ENCODE assay signal across 32 cellular contexts in genomic region chr22:32380991-32381390, GRCh38. TPM values are rescaled to one million over a fixed set of nuclear protein-coding genes. Genes with fewer than 3 reads are reported as not detected.
A peak's percentile ranks its signal among the peaks of the same experiment; 100 is the strongest.
DNase-seq lines count a peak whose midpoint lies in the region; ATAC-seq, FAIRE-seq and TF ChIP-seq lines count a peak whose summit lies in the region.
"Had no signal": no experiment of that assay in that cellular context is flagged by ENCODE, and none has a peak within 500 bp of the region (broad histone marks: within the 10 kb centered on the region; RNA-seq: fewer than 3 reads in every experiment).

No MANE protein-coding gene starts in this region.

- H3K79me2 ChIP-seq in HepG2 (ENCODE audit: insufficient read depth, low read length), result no peaks in the 10 kb centered on the region

- no peaks in the 10 kb centered on the region for H4K20me1 ChIP-seq in HepG2 (ENCODE audit: insufficient read depth, low read length)
- H4K20me1 ChIP-seq: BLaER1 had no signal

- H3K4me1 ChIP-seq in HEK293 (ENCODE audit: control insufficient read depth, insufficient read depth, low read length), result no peaks in the 10 kb centered on the region; the same call in 1 of the 2 replicates
- no peaks in the 10 kb centered on the region for H3K4me1 ChIP-seq in HepG2 (ENCODE audit: insufficient read depth, low read length)
- H3K4me1 ChIP-seq: BLaER1, body of pancreas, heart left ventricle, lower lobe of right lung, pancreas, tibial nerve had no signal

- peaks cover 7 to 50% of the 10 kb centered on the region in 2 donors for H3K36me3 Mint-ChIP-seq in stimulated activated naive B cell treated with anti-CD40 and anti-IgM and Interleukin-4, amounts not matched to agents 10 μg/mL and 1 μg/mL and 100 μg/mL, for 72 hours

- no peaks in the 10 kb centered on the region; a peak in 1 of 5 replicates for H3K27me3 ChIP-seq in HepG2 (ENCODE audit: control insufficient read depth in 1 of 2, insufficient read depth in 2 of 2, low read length in 2 of 2)
- H3K27me3 ChIP-seq: BLaER1, body of pancreas, heart left ventricle, pancreas, tibial nerve had no signal

- CTCF ChIA-PET in HEK293 (lab: Yijun Ruan, JAX) (interaction anchor here (0.6 kb wide), 1 partner anchor 780 kb away, joined by 3 read pairs; no protein-coding TSS in a partner anchor), HepG2 (lab: Yijun Ruan, JAX; ENCODE audit: low intra/inter-chr PET ratio, low total read pairs) (no interaction called here)

- peak; percentile 2 for DNase-seq in NCI-H748 (lab: John Stamatoyannopoulos, UW; ENCODE audit: unreplicated experiment)
- no peak for DNase-seq in NCI-H748 treated with DMSO at 0.1 percent for 48 hours (lab: John Stamatoyannopoulos, UW)
- DNase-seq in SHP77 treated with DMSO at 0.1 percent for 48 hours (lab: John Stamatoyannopoulos, UW), result peak; percentile 3
- no peak for DNase-seq in HepG2 (ENCODE audit: low spot score)
- DNase-seq in stimulated activated naive B cell treated with anti-CD40 and anti-IgM and Interleukin-4, amounts not matched to agents 10 μg/mL and 1 μg/mL and 100 μg/mL, for 72 hours, result no peak
- DNase-seq in pons (ENCODE audit: low spot score), result no peak
- DNase-seq: activated CD4-positive, alpha-beta T cell treated with anti-CD3 and anti-CD28 coated beads, Interleukin-2, amount 10 ng/mL, durations not matched to agents 24 days and 14 days; activated naive CD8-positive, alpha-beta T cell treated with anti-CD3 and anti-CD28 coated beads, Interleukin-2, amount 50 U/mL, for 24 hours; activated T-cell treated with anti-CD3 and anti-CD28 coated beads, Interleukin-2, amount 50 U/mL, for 4 hours; body of pancreas; DMS79 treated with DMSO at 0.1 percent for 48 hours; erythroblast; H9; heart left ventricle; KG1; lower lobe of right lung; MM.1S; NCI-H1694; nephron progenitor cell; pancreas; SIG-M5; small intestine had no signal

- TF ChIP-seq POLR2A in HepG2 (IDR thresholded peaks at IDR 0.05; ENCODE audit: insufficient read depth in 1 of 2, low read depth in 2 of 2, low read length in 2 of 2), result no peak

- no peak overlapping the region for H3K4me3 Mint-ChIP-seq in stimulated activated naive B cell treated with anti-CD40 and anti-IgM and Interleukin-4, amounts not matched to agents 10 μg/mL and 1 μg/mL and 100 μg/mL, for 72 hours
- H3K4me3 Mint-ChIP-seq: activated CD4-positive, alpha-beta T cell treated with anti-CD3 and anti-CD28 coated beads, Interleukin-2, amount 10 ng/mL, durations not matched to agents 24 days and 14 days; activated naive CD8-positive, alpha-beta T cell treated with anti-CD3 and anti-CD28 coated beads, Interleukin-2, amount 50 U/mL, for 24 hours; activated T-cell treated with anti-CD3 and anti-CD28 coated beads, Interleukin-2, amount 50 U/mL, for 4 hours; H9; nephron progenitor cell had no signal

- H3K4me3 ChIP-seq in HEK293 (ENCODE audit: low read depth, low read length) (no peak overlapping the region), HepG2 (replicated peaks in 1 of 3; ENCODE audit: insufficient read depth in 1 of 3, low read depth in 2 of 3, low read length in 3 of 3) (no peak overlapping the region)
- H3K4me3 ChIP-seq: BLaER1, body of pancreas, heart left ventricle, lower lobe of right lung, pancreas, tibial nerve had no signal

- FAIRE-seq in HepG2 (lab: Jason Lieb, UNC), result no peak
- FAIRE-seq: pancreas, small intestine had no signal

- H3K9me3 ChIP-seq in HEK293 (ENCODE audit: control insufficient read depth, insufficient read depth, low read depth, low read length), result no peaks in the 10 kb centered on the region
- H3K9me3 ChIP-seq in HepG2 (ENCODE audit: low read length), result no peaks in the 10 kb centered on the region
- H3K9me3 ChIP-seq: BLaER1, body of pancreas, heart left ventricle, lower lobe of right lung, pancreas, tibial nerve had no signal

- H3K27ac ChIP-seq in HEK293 (ENCODE audit: extremely low read depth, low read depth, low read length), result no peak overlapping the region
- no peak overlapping the region for H3K27ac ChIP-seq in HepG2 (ENCODE audit: extremely low read length, insufficient read depth, low read length)
- H3K27ac ChIP-seq: BLaER1, body of pancreas, heart left ventricle, lower lobe of right lung, pancreas, tibial nerve had no signal

- TF ChIP-seq CTCF in HEK293 (tag by site-specific recombination; IDR thresholded peaks at IDR 0.05) (no peak), HepG2 (CRISPR knock-in tag; IDR thresholded peaks at IDR 0.05) (no peak)

- ATAC-seq in HepG2, result no peak
- ATAC-seq in stimulated activated naive B cell treated with anti-CD40 and anti-IgM and Interleukin-4, amounts not matched to agents 10 μg/mL and 1 μg/mL and 100 μg/mL, for 72 hours (replicated peaks), result no peak
- ATAC-seq: activated naive CD8-positive, alpha-beta T cell treated with anti-CD3 and anti-CD28 coated beads, Interleukin-2, amount 50 U/mL, for 24 hours; activated T-cell treated with anti-CD3 and anti-CD28 coated beads, Interleukin-2, amount 50 U/mL, for 4 hours; body of pancreas; heart left ventricle; lower lobe of right lung; Panc1; pancreas had no signal

- in situ Hi-C loops in HepG2 (cut with HindIII; ENCODE audit: extremely low pct_ligation_motif_present, low pct_unique_long_range_greater_than_20kb), result no loop called here

- H3K4me1 Mint-ChIP-seq in stimulated activated naive B cell treated with anti-CD40 and anti-IgM and Interleukin-4, amounts not matched to agents 10 μg/mL and 1 μg/mL and 100 μg/mL, for 72 hours, result no peaks in the 10 kb centered on the region
- H3K4me1 Mint-ChIP-seq: activated CD4-positive, alpha-beta T cell treated with anti-CD3 and anti-CD28 coated beads, Interleukin-2, amount 10 ng/mL, durations not matched to agents 24 days and 14 days; activated naive CD8-positive, alpha-beta T cell treated with anti-CD3 and anti-CD28 coated beads, Interleukin-2, amount 50 U/mL, for 24 hours; H9 had no signal

- no peak overlapping the region for H3K27ac Mint-ChIP-seq in stimulated activated naive B cell treated with anti-CD40 and anti-IgM and Interleukin-4, amounts not matched to agents 10 μg/mL and 1 μg/mL and 100 μg/mL, for 72 hours
- H3K27ac Mint-ChIP-seq: activated CD4-positive, alpha-beta T cell treated with anti-CD3 and anti-CD28 coated beads, Interleukin-2, amount 10 ng/mL, durations not matched to agents 24 days and 14 days; activated naive CD8-positive, alpha-beta T cell treated with anti-CD3 and anti-CD28 coated beads, Interleukin-2, amount 50 U/mL, for 24 hours; H9; nephron progenitor cell had no signal

- no peaks in the 10 kb centered on the region for H3K27me3 Mint-ChIP-seq in stimulated activated naive B cell treated with anti-CD40 and anti-IgM and Interleukin-4, amounts not matched to agents 10 μg/mL and 1 μg/mL and 100 μg/mL, for 72 hours
- H3K27me3 Mint-ChIP-seq: activated CD4-positive, alpha-beta T cell treated with anti-CD3 and anti-CD28 coated beads, Interleukin-2, amount 10 ng/mL, durations not matched to agents 24 days and 14 days; activated naive CD8-positive, alpha-beta T cell treated with anti-CD3 and anti-CD28 coated beads, Interleukin-2, amount 50 U/mL, for 24 hours had no signal

- BruUV-seq in HepG2 (replicated peaks; lab: Mats Ljungman, UMichigan), result no TSS peak

- no peak for TF ChIP-seq EP300 in HepG2 (IDR thresholded peaks at IDR 0.05; ENCODE audit: low read depth in 2 of 2, low read length in 2 of 2)
- TF ChIP-seq EP300 in HepG2 (CRISPR knock-in tag; IDR thresholded peaks at IDR 0.05; ENCODE audit: borderline replicate concordance), result no peak

- TF ChIP-seq RAD21 in HepG2 (CRISPR knock-in tag; IDR thresholded peaks at IDR 0.05), result no peak

- WGBS in HepG2 (ENCODE audit: low lambda C conversion rate), result 39% methylated on average over 4 of the region's 5 CpGs

- H3K4me2 ChIP-seq in HepG2 (ENCODE audit: low read depth, low read length), result no peak overlapping the region
- H3K4me2 ChIP-seq: BLaER1 had no signal

- intact Hi-C loops in HepG2 (cut with micrococcal nuclease; ENCODE audit: unreplicated experiment), result no loop called here

- H3K9me3 Mint-ChIP-seq in stimulated activated naive B cell treated with anti-CD40 and anti-IgM and Interleukin-4, amounts not matched to agents 10 μg/mL and 1 μg/mL and 100 μg/mL, for 72 hours, result no peaks in the 10 kb centered on the region
- H3K9me3 Mint-ChIP-seq: activated CD4-positive, alpha-beta T cell treated with anti-CD3 and anti-CD28 coated beads, Interleukin-2, amount 10 ng/mL, durations not matched to agents 24 days and 14 days; activated naive CD8-positive, alpha-beta T cell treated with anti-CD3 and anti-CD28 coated beads, Interleukin-2, amount 50 U/mL, for 24 hours; activated T-cell treated with anti-CD3 and anti-CD28 coated beads, Interleukin-2, amount 50 U/mL, for 4 hours; H9; nephron progenitor cell had no signal

- no peak overlapping the region for H2AFZ ChIP-seq in HepG2 (ENCODE audit: low read length)

- H3K36me3 ChIP-seq in HEK293 (ENCODE audit: control insufficient read depth in 2 of 2, insufficient read depth in 1 of 2, low read length in 2 of 2), result peaks cover 0 to 8% of the 10 kb centered on the region in 2 experiments; a peak in 1 of 3 replicates
- H3K36me3 ChIP-seq in HepG2 (replicated peaks in 1 of 2; ENCODE audit: control insufficient read depth in 1 of 2, insufficient read depth in 2 of 2, low read length in 2 of 2), result peaks cover 0 to 4% of the 10 kb centered on the region in 2 experiments; a peak in 2 of 5 replicates
- H3K36me3 ChIP-seq: pancreas had no signal

- no peak overlapping the region for H3K9ac ChIP-seq in HepG2 (ENCODE audit: insufficient read depth, low read depth, low read length)
- H3K9ac ChIP-seq: BLaER1 had no signal

- POLR2A ChIA-PET in HEK293 (lab: Yijun Ruan, JAX) (no interaction called here), HepG2 (lab: Yijun Ruan, JAX) (no interaction called here)

RNA-seq across cellular contexts. Expression of gene RFPL3, which starts 23.3 kb away (rescaled TPM):
- total RNA-seq in HepG2 (2016; rRNA removed; fragmentation: Illumina TruSeq; extraction: Trizol), result not detected in 2 replicates
- total RNA-seq in HepG2 (2016; cell fraction: cytosol; rRNA removed; fragmentation: Illumina TruSeq; extraction: Trizol; ENCODE audit: low read depth), result not detected in 2 replicates
- total RNA-seq in HepG2 (2016; cell fraction: insoluble cytoplasmic fraction; rRNA removed; fragmentation: Illumina TruSeq; extraction: Trizol), result not detected in 2 replicates
- not detected in 2 replicates for total RNA-seq in HepG2 (2016; cell fraction: membrane; rRNA removed; fragmentation: Illumina TruSeq; extraction: Trizol)
- total RNA-seq in HepG2 (2016; cell fraction: nucleus; rRNA removed; fragmentation: Illumina TruSeq; extraction: Trizol), result not detected in 2 replicates
- polyA plus RNA-seq in HepG2 (2011; rRNA removed), result not detected in 2 replicates
- not detected in 2 replicates for polyA plus RNA-seq in HepG2 (2011; cell fraction: cytosol; rRNA removed)
- polyA plus RNA-seq in HepG2 (2011; cell fraction: nucleus; rRNA removed), result not detected in 2 replicates
- not detected in 2 replicates for polyA plus RNA-seq in HepG2 (2012)
- not detected in 2 replicates for polyA plus RNA-seq in HepG2 (2016; cell fraction: cytosol; fragmentation: Illumina TruSeq; extraction: Trizol; ENCODE audit: low read depth)
- not detected in 2 replicates for polyA plus RNA-seq in HepG2 (2016; cell fraction: insoluble cytoplasmic fraction; fragmentation: Illumina TruSeq; extraction: Trizol; ENCODE audit: low read depth)
- polyA plus RNA-seq in HepG2 (2016; cell fraction: membrane; fragmentation: Illumina TruSeq; extraction: Trizol; ENCODE audit: low read depth), result not detected in 2 replicates
- not detected in 2 replicates for polyA plus RNA-seq in HepG2 (2016; cell fraction: nucleus; fragmentation: Illumina TruSeq; extraction: Trizol; ENCODE audit: insufficient read depth, low read depth)
- not detected in 2 replicates for polyA minus RNA-seq in HepG2 (2011; rRNA and poly(A)+ RNA removed; ENCODE audit: low replicate concordance)
- polyA minus RNA-seq in HepG2 (2011; cell fraction: cytosol; rRNA and poly(A)+ RNA removed), result not detected in 2 replicates
- polyA minus RNA-seq in HepG2 (2011; cell fraction: nucleus; rRNA and poly(A)+ RNA removed), result not detected in 2 replicates
- total RNA-seq: activated CD4-positive, alpha-beta T cell treated with anti-CD3 and anti-CD28 coated beads, Interleukin-2, amount 10 ng/mL, durations not matched to agents 24 days and 14 days; activated CD8-positive, alpha-beta memory T cell treated with anti-CD3 and anti-CD28 coated beads for 36 hours; activated T-cell treated with anti-CD3 and anti-CD28 coated beads, Interleukin-2, amount 50 U/mL, for 4 hours; body of pancreas; chondrocyte; H9; heart left ventricle; HT-29; kidney epithelial cell; lower lobe of right lung; mucosa of gallbladder; NCI-H460; pancreas; tibial nerve had no signal
- polyA plus RNA-seq: heart left ventricle, small intestine had no signal

RNA-seq across cellular contexts. Expression of gene RTCB, which starts 31.1 kb away (rescaled TPM):
- 167 and 227 TPM in 2 replicates for total RNA-seq in HepG2 (2016; rRNA removed; fragmentation: Illumina TruSeq; extraction: Trizol)
- total RNA-seq in HepG2 (2016; cell fraction: cytosol; rRNA removed; fragmentation: Illumina TruSeq; extraction: Trizol; ENCODE audit: low read depth), result 17.0 and 18.6 TPM in 2 replicates
- total RNA-seq in HepG2 (2016; cell fraction: insoluble cytoplasmic fraction; rRNA removed; fragmentation: Illumina TruSeq; extraction: Trizol), result 166 and 225 TPM in 2 replicates
- total RNA-seq in HepG2 (2016; cell fraction: membrane; rRNA removed; fragmentation: Illumina TruSeq; extraction: Trizol), result 36.3 and 42.5 TPM in 2 replicates
- total RNA-seq in HepG2 (2016; cell fraction: nucleus; rRNA removed; fragmentation: Illumina TruSeq; extraction: Trizol), result 64.5 and 76.3 TPM in 2 replicates
- polyA plus RNA-seq in HepG2 (2011; rRNA removed), result 91.3 and 108 TPM in 2 replicates
- 96.3 and 117 TPM in 2 replicates for polyA plus RNA-seq in HepG2 (2011; cell fraction: cytosol; rRNA removed)
- polyA plus RNA-seq in HepG2 (2011; cell fraction: nucleus; rRNA removed), result 35.0 and 48.2 TPM in 2 replicates
- 68.2 and 70.0 TPM in 2 replicates for polyA plus RNA-seq in HepG2 (2012)
- 11.5 and 14.6 TPM in 2 replicates for polyA plus RNA-seq in HepG2 (2016; cell fraction: cytosol; fragmentation: Illumina TruSeq; extraction: Trizol; ENCODE audit: low read depth)
- polyA plus RNA-seq in HepG2 (2016; cell fraction: insoluble cytoplasmic fraction; fragmentation: Illumina TruSeq; extraction: Trizol; ENCODE audit: low read depth), result 163 and 170 TPM in 2 replicates
- 23.0 and 23.7 TPM in 2 replicates for polyA plus RNA-seq in HepG2 (2016; cell fraction: membrane; fragmentation: Illumina TruSeq; extraction: Trizol; ENCODE audit: low read depth)
- polyA plus RNA-seq in HepG2 (2016; cell fraction: nucleus; fragmentation: Illumina TruSeq; extraction: Trizol; ENCODE audit: insufficient read depth, low read depth), result 55.6 and 63.5 TPM in 2 replicates
- 82.5 and 87.3 TPM in 2 replicates for polyA minus RNA-seq in HepG2 (2011; rRNA and poly(A)+ RNA removed; ENCODE audit: low replicate concordance)
- 38.1 and 39.7 TPM in 2 replicates for polyA minus RNA-seq in HepG2 (2011; cell fraction: cytosol; rRNA and poly(A)+ RNA removed)
- 56.3 and 65.5 TPM in 2 replicates for polyA minus RNA-seq in HepG2 (2011; cell fraction: nucleus; rRNA and poly(A)+ RNA removed)

Comparison
In these comparisons a context has a peak if more than half of its experiments do, and no peak if none do; other contexts are left out.
1. DNase-seq: peak in NCI-H748 (single experiment) and SHP77 treated with DMSO at 0.1 percent for 48 hours (single experiment); none in NCI-H748 treated with DMSO at 0.1 percent for 48 hours (single experiment), HepG2 (single experiment), stimulated activated naive B cell treated with anti-CD40 and anti-IgM and Interleukin-4, amounts not matched to agents 10 μg/mL and 1 μg/mL and 100 μg/mL, for 72 hours (single experiment) and pons (single experiment).